Comparison of ENCODE assay signal across 8 cellular contexts in the genomic region with DNA sequence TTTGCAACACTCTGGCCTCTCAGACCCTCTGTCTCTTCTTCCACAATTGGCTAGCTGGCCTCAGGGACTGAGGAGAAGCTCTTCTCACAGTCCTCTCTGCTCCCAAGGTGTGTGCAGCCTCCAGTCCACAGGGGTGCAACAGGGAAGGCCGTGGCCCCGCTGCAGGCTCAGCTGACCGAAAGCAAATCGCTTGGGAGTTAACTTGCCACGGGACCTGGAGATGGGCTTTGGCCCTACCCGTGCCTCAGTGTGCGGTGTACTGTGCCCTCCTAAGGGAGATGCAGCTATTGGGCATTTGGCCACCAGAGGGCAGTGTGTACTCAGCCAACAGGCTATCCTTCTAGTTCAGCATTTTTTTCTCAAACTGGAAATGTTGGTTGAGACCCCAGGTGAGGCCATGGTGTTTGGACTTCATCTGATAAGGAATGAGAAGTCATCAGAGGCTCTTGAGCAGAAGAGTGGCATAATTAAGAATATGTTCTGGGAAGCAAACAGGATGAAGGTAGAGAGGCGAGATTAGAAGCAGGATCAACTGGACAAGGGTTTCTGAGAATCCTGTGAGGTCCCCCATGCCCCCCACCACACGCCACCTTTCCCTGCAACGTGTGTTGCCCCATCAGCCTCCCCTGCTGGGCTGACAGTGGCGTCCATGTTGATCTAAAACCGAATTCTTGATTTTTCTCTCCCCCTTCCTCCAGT. TPM values are rescaled to one million over a fixed set of nuclear protein-coding genes. Genes with fewer than 3 reads are reported as not detected.
A peak's percentile ranks its signal among the peaks of the same experiment; 100 is the strongest.
DNase-seq lines count a peak whose midpoint lies in the region; ATAC-seq, FAIRE-seq and TF ChIP-seq lines count a peak whose summit lies in the region.

No MANE protein-coding gene starts in this region.

- H3K4me3 Mint-ChIP-seq in naive B cell, result no peak overlapping the region

- H3K4me2 ChIP-seq in OCI-LY3 (ENCODE audit: low read length), result peak overlapping the region; percentile 65

- H3K9ac ChIP-seq in OCI-LY3 (ENCODE audit: low read length), result peak overlapping the region; percentile 30

- DNase-seq in DMS53 treated with DMSO at 0.1 percent for 48 hours (lab: John Stamatoyannopoulos, UW; ENCODE audit: unreplicated experiment) (peak; percentile 56), HTR-8/SVneo (ENCODE audit: insufficient read length, low spot score) (peak; percentile 72), naive B cell (peak; percentile 74)
- DNase-seq in activated CD8-positive, alpha-beta memory T cell treated with anti-CD3 and anti-CD28 coated beads, Interleukin-2, amount 50 U/mL, for 4 hours, result peak; percentile 88
- peak; percentile 34 to 71 for DNase-seq in stimulated activated CD8-positive, alpha-beta memory T cell treated with anti-CD3 and anti-CD28 coated beads, Interleukin-7, amount 100 ng/mL, for 48 hours (ENCODE audit: extremely low read depth in 1 of 2, low read depth in 1 of 2)

- H3K4me1 ChIP-seq in OCI-LY3 (ENCODE audit: low read length), result peaks cover 24% of the 10 kb centered on the region

- peaks cover 0 to 5% of the 10 kb centered on the region in 2 donors for H3K36me3 Mint-ChIP-seq in naive B cell

- no peaks in the 10 kb centered on the region for H3K79me2 ChIP-seq in OCI-LY3 (ENCODE audit: low read length)

- no peaks in the 10 kb centered on the region for H3K36me3 ChIP-seq in OCI-LY3 (replicated peaks; ENCODE audit: low read depth, low read length)

- H3K4me1 Mint-ChIP-seq in naive B cell, result peaks cover 11 to 24% (median 19%) of the 10 kb centered on the region in 3 donors

- no peaks in the 10 kb centered on the region for H3K9me3 Mint-ChIP-seq in naive B cell

- H3K4me3 ChIP-seq in OCI-LY3 (ENCODE audit: low read length), result peak overlapping the region; percentile 34

- H2AFZ ChIP-seq in OCI-LY3 (ENCODE audit: low read depth, low read length), result peak overlapping the region; percentile 14; the same call in 1 of the 2 replicates

- H3K27ac ChIP-seq in OCI-LY3 (ENCODE audit: low read length), result peak overlapping the region; percentile 44

- H3K9me3 ChIP-seq in OCI-LY3 (ENCODE audit: insufficient read depth, low read length), result no peaks in the 10 kb centered on the region

- no peaks in the 10 kb centered on the region for H4K20me1 ChIP-seq in OCI-LY3 (ENCODE audit: insufficient read depth, low read length)

- TF ChIP-seq CTCF in OCI-LY3 (IDR thresholded peaks at IDR 0.05; ENCODE audit: low read depth, low read length), result peak; percentile 81

- no peaks in the 10 kb centered on the region for H3K27me3 ChIP-seq in OCI-LY3 (ENCODE audit: low read depth, low read length)

- FAIRE-seq in HTR-8/SVneo (lab: Jason Lieb, UNC), result peak; percentile 95

- H3K27me3 Mint-ChIP-seq in naive B cell, result peaks cover 0 to 4% (median 0%) of the 10 kb centered on the region in 3 donors

- ATAC-seq in esophagus mucosa (peak; percentile 84), naive B cell (ENCODE audit: low read depth in 2 of 2) (peak; percentile 92 to 99), HG02678 (IDR thresholded peaks at IDR 0.05; ENCODE audit: unreplicated experiment) (no peak)

- H3K27ac Mint-ChIP-seq in naive B cell, result peak overlapping the region in 3 of 6 donors; percentile 76 to 97 (median 88)

RNA-seq across cellular contexts. Expression of a gene that starts 42.5 kb away (rescaled TPM):
- 10.8 TPM for total RNA-seq in esophagus mucosa
- polyA plus RNA-seq in naive B cell (ENCODE audit: low read depth in 6 of 6), result under 1 TPM in 1 of 6 donors, not detected in 5; 0.41 TPM

RNA-seq across cellular contexts. Expression of a gene that starts 55.2 kb away (rescaled TPM):
- total RNA-seq in esophagus mucosa, result 0.12 TPM
- 1 to 10 TPM in 1 of 6 donors, under 1 TPM in 5; 0.13 to 1.0 (median 0.24) TPM for polyA plus RNA-seq in naive B cell (ENCODE audit: low read depth in 6 of 6)

RNA-seq across cellular contexts. Expression of a gene that starts 55.2 kb away (rescaled TPM):
- total RNA-seq in esophagus mucosa, result 48.7 TPM
- 10 to 100 TPM; 50.6 to 64.8 (median 57.0) TPM for polyA plus RNA-seq in naive B cell (ENCODE audit: low read depth in 6 of 6)

RNA-seq across cellular contexts. Expression of a gene that starts 58.1 kb away (rescaled TPM):
- total RNA-seq in esophagus mucosa, result 15.2 TPM
- not detected for polyA plus RNA-seq in naive B cell (ENCODE audit: low read depth in 6 of 6)
